Comparison of ENCODE assay signal across 20 cellular contexts in the genomic region with DNA sequence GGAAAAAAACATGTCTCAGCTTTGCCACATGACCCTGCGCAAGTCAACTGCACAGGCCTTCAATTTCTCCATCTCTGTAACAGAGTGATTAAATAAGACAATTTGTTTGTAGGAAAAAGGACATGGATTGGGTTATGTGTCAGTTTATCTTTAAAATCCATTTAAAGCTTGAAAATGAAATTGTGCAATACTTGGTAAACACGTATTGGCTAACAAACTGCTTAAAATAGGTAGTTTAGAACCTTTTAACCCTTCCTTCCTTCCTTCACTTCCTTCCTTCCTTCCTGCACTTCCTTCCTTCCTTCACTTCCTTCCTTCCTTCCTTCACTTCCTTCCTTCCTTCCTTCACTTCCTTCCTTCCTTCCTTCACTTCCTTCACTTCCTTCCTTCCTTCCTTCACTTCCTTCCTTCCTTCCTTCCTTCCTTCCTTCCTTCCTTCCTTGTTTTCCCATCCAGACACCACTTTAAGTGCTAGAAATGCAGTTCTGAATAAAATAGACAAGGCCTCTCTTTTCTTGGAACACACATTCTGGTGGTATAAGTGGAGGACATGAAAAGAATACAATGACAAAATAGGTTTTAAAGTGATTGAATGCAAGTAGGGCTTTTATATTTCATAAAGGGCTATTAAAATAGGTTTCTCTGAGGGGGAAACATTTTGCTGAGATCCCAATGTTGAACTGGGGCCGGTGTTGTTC.
"Had no signal": no experiment of that assay in that cellular context is flagged by ENCODE, and none has a peak within 500 bp of the region (broad histone marks: within the 10 kb centered on the region; RNA-seq: fewer than 3 reads in every experiment).

No MANE protein-coding gene starts in this region.

- H3K27me3 ChIP-seq: thyroid gland, upper lobe of right lung had no signal

- ATAC-seq: activated CD8-positive, alpha-beta memory T cell treated with anti-CD3 and anti-CD28 coated beads, Interleukin-2, amount 10 ng/mL, durations not matched to agents 7 days and 5 days; activated CD8-positive, alpha-beta T cell treated with anti-CD3 and anti-CD28 coated beads for 36 hours; activated naive CD4-positive, alpha-beta T cell treated with anti-CD3 and anti-CD28 coated beads, Interleukin-2, amount 50 U/mL, for 72 hours; natural killer cell treated with Interleukin-12 subunit alpha and Interleukin-12 subunit beta and Interleukin-15 and Interleukin-18, amount 100 ng/mL, for 72 hours; upper lobe of right lung; WTC11 had no signal

- H3K4me1 ChIP-seq: thyroid gland, upper lobe of right lung had no signal

- DNase-seq: activated CD8-positive, alpha-beta memory T cell treated with anti-CD3 and anti-CD28 coated beads, Interleukin-2, amount 10 ng/mL, durations not matched to agents 7 days and 5 days; activated CD8-positive, alpha-beta T cell treated with anti-CD3 and anti-CD28 coated beads for 36 hours; activated gamma-delta T cell; aorta; stimulated activated CD4-positive, alpha-beta T cell treated with anti-CD3 and anti-CD28 coated beads, Interleukin-4, amount 100 ng/mL, for 4 hours; substantia nigra; T1000; thyroid gland; upper lobe of right lung had no signal

- H3K4me1 Mint-ChIP-seq: brain, mesothelial cell of epicardium, WTC11 had no signal

- H3K27ac Mint-ChIP-seq: activated CD8-positive, alpha-beta memory T cell treated with anti-CD3 and anti-CD28 coated beads, Interleukin-2, amount 10 ng/mL, durations not matched to agents 7 days and 5 days; activated CD8-positive, alpha-beta T cell treated with anti-CD3 and anti-CD28 coated beads for 36 hours; activated naive CD4-positive, alpha-beta T cell treated with anti-CD3 and anti-CD28 coated beads, Interleukin-2, amount 50 U/mL, for 72 hours; brain; mesothelial cell of epicardium; natural killer cell treated with Interleukin-12 subunit alpha and Interleukin-12 subunit beta and Interleukin-15 and Interleukin-18, amount 100 ng/mL, for 72 hours; progenitor cell of endocrine pancreas; stimulated activated naive CD8-positive, alpha-beta T cell treated with anti-CD3 and anti-CD28 coated beads, Interleukin-15, Interleukin-2, amounts not matched to agents 100 ng/mL and 50 ng/mL, for 24 hours; T-helper 1 cell treated with Interleukin-12 subunit alpha and Interleukin-12 subunit beta and Interleukin-4 antibody, amounts not matched to agents 30 μg/mL and 1 μg/mL, for 36 hours; WTC11 had no signal

- H3K27ac ChIP-seq: epithelial cell of prostate, thyroid gland, upper lobe of right lung had no signal

- H3K36me3 Mint-ChIP-seq: brain, mesothelial cell of epicardium, WTC11 had no signal

- H3K4me3 Mint-ChIP-seq: activated CD8-positive, alpha-beta memory T cell treated with anti-CD3 and anti-CD28 coated beads, Interleukin-2, amount 10 ng/mL, durations not matched to agents 7 days and 5 days; activated CD8-positive, alpha-beta T cell treated with anti-CD3 and anti-CD28 coated beads for 36 hours; activated T-helper 1 cell treated with anti-CD3 and anti-CD28 coated beads, Interleukin-12 subunit alpha, Interleukin-12 subunit beta, Interleukin-2, Interleukin-4 antibody, amounts not matched to agents 30 ng/mL and 10 ng/mL and 1 ng/mL, durations not matched to agents 14 hours and 24 hours and 36 hours; brain; mesothelial cell of epicardium; natural killer cell treated with Interleukin-12 subunit alpha and Interleukin-12 subunit beta and Interleukin-15 and Interleukin-18, amount 100 ng/mL, for 72 hours; stimulated activated naive CD8-positive, alpha-beta T cell treated with anti-CD3 and anti-CD28 coated beads, Interleukin-15, Interleukin-2, amounts not matched to agents 100 ng/mL and 50 ng/mL, for 24 hours; T-helper 1 cell treated with Interleukin-12 subunit alpha and Interleukin-12 subunit beta and Interleukin-4 antibody, amounts not matched to agents 30 μg/mL and 1 μg/mL, for 36 hours; WTC11 had no signal

- H3K36me3 ChIP-seq: thyroid gland, upper lobe of right lung had no signal

- H3K4me3 ChIP-seq: lung, thyroid gland, upper lobe of right lung had no signal

- H3K27me3 Mint-ChIP-seq: activated CD8-positive, alpha-beta memory T cell treated with anti-CD3 and anti-CD28 coated beads, Interleukin-2, amount 10 ng/mL, durations not matched to agents 7 days and 5 days; brain; natural killer cell treated with Interleukin-12 subunit alpha and Interleukin-12 subunit beta and Interleukin-15 and Interleukin-18, amount 100 ng/mL, for 72 hours had no signal

- H3K9me3 Mint-ChIP-seq: brain, mesothelial cell of epicardium, WTC11 had no signal

- H3K9me3 ChIP-seq: thyroid gland, upper lobe of right lung had no signal
